ENCODE assay signal across 8 cellular contexts in genomic region chr12:27710592-27711311, GRCh38. TPM values are rescaled to one million over a fixed set of nuclear protein-coding genes. Genes with fewer than 3 reads are reported as not detected.
DNase-seq lines count a peak whose midpoint lies in the region; ATAC-seq and TF ChIP-seq lines count a peak whose summit lies in the region.

TSS of gene MRPS35 (plus strand) at chr12:27710832. CDS start at chr12:27710844, 12 bp downstream.

- WGBS in right cardiac atrium, result under 1% methylated on average over 46 of the region's 46 CpGs

- intact Hi-C loops in T-helper 2 cell treated with Interferon-gamma antibody and Interleukin-4, amounts not matched to agents 100 ng/mL and 5 ng/mL, for 36 hours (cut with micrococcal nuclease), result loop anchor here (1.0 to 5.0 kb wide), 10 partner anchors 58 to 772 kb away; partner anchors contain the start of genes BMAL2, CCDC91, FGFR1OP2 and KLHL42
- intact Hi-C loops in right cardiac atrium (cut with DNase I) (no loop called here), vagina (cut with DNase I) (no loop called here)

- peak within 1 kb of the TSS; percentile 69 for H3K4me3 ChIP-seq in right cardiac atrium (ENCODE audit: low read length)
- H3K4me3 ChIP-seq in rectal smooth muscle tissue (ENCODE audit: low read length), result peak within 1 kb of the TSS; percentile 90
- H3K4me3 ChIP-seq in vagina, result peak within 1 kb of the TSS; percentile 90 to 94

- ATAC-seq in GM18499 (IDR thresholded peaks at IDR 0.05; ENCODE audit: insufficient read depth, unreplicated experiment) (peak; percentile 90), HG02884 (IDR thresholded peaks at IDR 0.05; ENCODE audit: unreplicated experiment) (peak; percentile 94), right cardiac atrium (peak; percentile 98)

- peak in 1 of 2 donors; percentile 62 for TF ChIP-seq POLR2A in vagina (IDR thresholded peaks at IDR 0.05)

- DNase-seq in NCI-H1694 treated with DMSO at 0.1 percent for 48 hours (lab: John Stamatoyannopoulos, UW) (peak; percentile 90), anterior cingulate cortex (lab: John Stamatoyannopoulos, UW) (peak; percentile 31 to 94 (median 85)), right cardiac atrium (peak; percentile 93 to 97 (median 97)), vagina (ENCODE audit: extremely low spot score in 2 of 2) (peak in 1 of 2 donors; percentile 95)

- H3K9me3 ChIP-seq in right cardiac atrium (ENCODE audit: control insufficient read depth, low read length), result no peaks in the 10 kb centered on the region
- no peaks in the 10 kb centered on the region for H3K9me3 ChIP-seq in vagina

- peak within 1 kb of the TSS; percentile 74 for H3K9ac ChIP-seq in rectal smooth muscle tissue (ENCODE audit: low read length)

- no peaks in the 10 kb centered on the region for H3K36me3 ChIP-seq in rectal smooth muscle tissue (ENCODE audit: control insufficient read depth, insufficient read depth, low read length)
- peaks cover 0 to 7% of the 10 kb centered on the region in 2 donors for H3K36me3 ChIP-seq in vagina

- peak within 1 kb of the TSS; percentile 67 for H3K27ac ChIP-seq in right cardiac atrium (ENCODE audit: low read length)
- peak within 1 kb of the TSS; percentile 82 for H3K27ac ChIP-seq in rectal smooth muscle tissue (ENCODE audit: low read depth, low read length)
- H3K27ac ChIP-seq in vagina, result peak within 1 kb of the TSS; percentile 76

- H3K4me1 ChIP-seq in right cardiac atrium (ENCODE audit: control insufficient read depth, insufficient read depth, low read length) (peaks cover 2% of the 10 kb centered on the region), rectal smooth muscle tissue (ENCODE audit: control insufficient read depth, insufficient read depth, low read length) (no peaks in the 10 kb centered on the region), vagina (peaks cover 20% of the 10 kb centered on the region)

- H3K27me3 ChIP-seq in right cardiac atrium (ENCODE audit: control insufficient read depth, insufficient read depth) (no peaks in the 10 kb centered on the region), rectal smooth muscle tissue (ENCODE audit: control insufficient read depth, insufficient read depth, low read length) (no peaks in the 10 kb centered on the region), vagina (no peaks in the 10 kb centered on the region)

- TF ChIP-seq CTCF in vagina (IDR thresholded peaks at IDR 0.05), result peak in 1 of 3 experiments; percentile 26

RNA-seq across cellular contexts. Expression of gene MRPS35, which starts in this region (rescaled TPM):
- total RNA-seq in T-helper 2 cell treated with Interferon-gamma antibody and Interleukin-4, amounts not matched to agents 100 ng/mL and 5 ng/mL, for 36 hours, result 37.5 and 39.8 TPM in 2 replicates
- total RNA-seq in right cardiac atrium, result 10 to 100 TPM; 41.7 to 49.5 (median 45.9) TPM
- polyA plus RNA-seq in right cardiac atrium, result 44.0 TPM
- total RNA-seq in vagina, result 25.3 TPM
